In genomic region chr9:136840877-136841645, GRCh38 we compare ENCODE assay signal across 8 cellular contexts. TPM values are rescaled to one million over a fixed set of nuclear protein-coding genes. Genes with fewer than 3 reads are reported as not detected.
DNase-seq lines count a peak whose midpoint lies in the region; ATAC-seq and TF ChIP-seq lines count a peak whose summit lies in the region.

No MANE protein-coding gene starts in this region.

- TF ChIP-seq POLR2A in adrenal gland (IDR thresholded peaks at IDR 0.05), result no peak

- no peaks in the 10 kb centered on the region for H3K9me3 ChIP-seq in adrenal gland (replicated peaks in 1 of 3)
- H3K9me3 ChIP-seq in left lung, result no peaks in the 10 kb centered on the region

- peaks cover 17 to 35% of the 10 kb centered on the region in 2 donors for H3K4me1 ChIP-seq in adrenal gland (replicated peaks in 1 of 2)
- peaks cover 21 to 38% of the 10 kb centered on the region in 2 donors for H3K4me1 ChIP-seq in left lung

- TF ChIP-seq CTCF in adrenal gland (IDR thresholded peaks at IDR 0.05), result no peak
- no peak for TF ChIP-seq CTCF in left lung (IDR thresholded peaks at IDR 0.05)

- no peak overlapping the region for H3K4me3 ChIP-seq in adrenal gland
- H3K4me3 ChIP-seq in left lung, result no peak overlapping the region

- peak; percentile 71 for DNase-seq in DMS79 treated with DMSO at 0.1 percent for 48 hours (lab: John Stamatoyannopoulos, UW)
- DNase-seq in NCI-H2081 treated with DMSO at 0.1 percent for 48 hours (lab: John Stamatoyannopoulos, UW), result peak; percentile 58
- DNase-seq in adrenal gland, result peak; percentile 68 to 89 (median 81)
- no peak for DNase-seq in left lung
- no peak for DNase-seq in activated CD4-positive, alpha-beta T cell treated with anti-CD3 and anti-CD28 coated beads, Interleukin-2, amount 50 U/mL, for 1 hour

- intact Hi-C loops in adrenal gland (cut with DNase I), result loop anchor here (10.0 kb wide), 2 partner anchors 46 to 104 kb away; partner anchors contain the start of genes C8G (in 1 of the 2), CCDC183 (in 1 of the 2), FBXW5 (in 1 of the 2) and TMEM141 (in 1 of the 2)
- intact Hi-C loops in left lung (cut with DNase I), result no loop called here

- peak; percentile 33 for ATAC-seq in left lung
- ATAC-seq in HG03108 (IDR thresholded peaks at IDR 0.05; ENCODE audit: unreplicated experiment), result no peak
- no peak for ATAC-seq in GM18907 (IDR thresholded peaks at IDR 0.05; ENCODE audit: unreplicated experiment)
- ATAC-seq in HG03175 (IDR thresholded peaks at IDR 0.05; ENCODE audit: unreplicated experiment), result no peak

- 59 to 87% (median 69%) methylated on average over 3 to 28 of the region's 28 CpGs for WGBS in adrenal gland, 4 donors

- H3K36me3 ChIP-seq in adrenal gland (replicated peaks in 1 of 2) (peaks cover 0 to 14% of the 10 kb centered on the region in 2 donors), left lung (peaks cover 0 to 50% of the 10 kb centered on the region in 2 donors)

- H3K27ac ChIP-seq in adrenal gland (peak overlapping the region in 3 of 5 donors; percentile 26 to 88 (median 34)), left lung (no peak overlapping the region)

- H3K27me3 ChIP-seq in adrenal gland (no peaks in the 10 kb centered on the region), left lung (peaks cover 22 to 35% of the 10 kb centered on the region in 2 donors)

RNA-seq across cellular contexts. Expression of gene AJM1, which starts 1.2 kb away (rescaled TPM):
- total RNA-seq in adrenal gland, result 1 to 10 TPM in 7 of 8 donors, under 1 TPM in 1; 0.42 to 7.1 (median 3.8) TPM
- 10 to 100 TPM in 1 of 3 donors, 1 to 10 TPM in 1, under 1 TPM in 1; 0.33 to 13.7 (median 3.2) TPM for polyA plus RNA-seq in adrenal gland
- total RNA-seq in left lung, result 1 to 10 TPM; 1.7 to 2.6 TPM

RNA-seq across cellular contexts. Expression of gene PHPT1, which starts 8.1 kb away (rescaled TPM):
- total RNA-seq in adrenal gland, result 100 to 1,000 TPM in 6 of 8 donors, 10 to 100 TPM in 2; 73.9 to 267 (median 166) TPM
- polyA plus RNA-seq in adrenal gland, result 100 to 1,000 TPM in 2 of 3 donors, 10 to 100 TPM in 1; 75.8 to 330 (median 214) TPM
- 100 to 1,000 TPM; 118 to 151 TPM for total RNA-seq in left lung

RNA-seq across cellular contexts. Expression of gene MAMDC4, which starts 11.1 kb away (rescaled TPM):
- total RNA-seq in adrenal gland, result 10 to 100 TPM in 1 of 8 donors, 1 to 10 TPM in 7; 1.3 to 13.8 (median 4.3) TPM
- polyA plus RNA-seq in adrenal gland, result 10 to 100 TPM in 2 of 3 donors, under 1 TPM in 1; 0.57 to 30.6 (median 11.6) TPM
- 10 to 100 TPM; 14.7 to 16.0 TPM for total RNA-seq in left lung

RNA-seq across cellular contexts. Expression of gene EDF1, which starts 25.0 kb away (rescaled TPM):
- total RNA-seq in adrenal gland (100 to 1,000 TPM; 228 to 516 (median 411) TPM), left lung (100 to 1,000 TPM; 247 to 288 TPM)
- 1,000 to 10,000 TPM in 2 of 3 donors, 100 to 1,000 TPM in 1; 649 to 1,113 (median 1,099) TPM for polyA plus RNA-seq in adrenal gland

RNA-seq across cellular contexts. Expression of gene RABL6, which starts 33.3 kb away (rescaled TPM):
- 10 to 100 TPM; 46.2 to 82.0 (median 61.0) TPM for total RNA-seq in adrenal gland
- polyA plus RNA-seq in adrenal gland, result 100 to 1,000 TPM in 1 of 3 donors, 10 to 100 TPM in 2; 24.0 to 150 (median 71.1) TPM
- 10 to 100 TPM; 75.9 to 80.8 TPM for total RNA-seq in left lung

Comparison
In these comparisons a context has a peak if more than half of its experiments do, and no peak if none do; other contexts are left out.
1. DNase-seq: peak in DMS79 treated with DMSO at 0.1 percent for 48 hours (single experiment), NCI-H2081 treated with DMSO at 0.1 percent for 48 hours (single experiment) and adrenal gland (7 of 7); none in left lung (0 of 2) and activated CD4-positive, alpha-beta T cell treated with anti-CD3 and anti-CD28 coated beads, Interleukin-2, amount 50 U/mL, for 1 hour (single experiment).
2. H3K27ac ChIP-seq: peak in adrenal gland (3 of 5); none in left lung (0 of 2).
3. intact Hi-C loops: an anchor here in adrenal gland (10.0 kb wide); none called in left lung.